ENCODE assay signal across 11 cellular contexts in genomic region chr4:101693842-101694398, GRCh38.
A peak's percentile ranks its signal among the peaks of the same experiment; 100 is the strongest.
DNase-seq lines count a peak whose midpoint lies in the region; ATAC-seq, FAIRE-seq and TF ChIP-seq lines count a peak whose summit lies in the region.
"Had no signal": no experiment of that assay in that cellular context is flagged by ENCODE, and none has a peak within 500 bp of the region (broad histone marks: within the 10 kb centered on the region; RNA-seq: fewer than 3 reads in every experiment).

No MANE protein-coding gene starts in this region.

- TF ChIP-seq CTCF in A549 (IDR thresholded peaks at IDR 0.05) (no peak), body of pancreas (IDR thresholded peaks at IDR 0.05) (no peak), endodermal cell (conservative IDR thresholded peaks at IDR 0.05) (no peak)

- H3K27ac ChIP-seq in A549 (no peak overlapping the region), body of pancreas (no peak overlapping the region), endodermal cell (ENCODE audit: low read depth, low read length) (no peak overlapping the region)
- H3K27ac ChIP-seq: HL-60 had no signal

- H3K4me1 Mint-ChIP-seq in endodermal cell: peaks cover 20% of the 10 kb centered on the region

- intact Hi-C loops in body of pancreas (cut with DNase I) (no loop called here), left colon (cut with DNase I, micrococcal nuclease) (no loop called here)

- peaks cover 59% of the 10 kb centered on the region for H3K27me3 Mint-ChIP-seq in endodermal cell (ENCODE audit: insufficient read depth)

- H3K4me3 ChIP-seq in A549: no peak overlapping the region
- H3K4me3 ChIP-seq in body of pancreas: no peak overlapping the region
- no peak overlapping the region for H3K4me3 ChIP-seq in endodermal cell (ENCODE audit: low read length)

- ATAC-seq in A549 (no peak), GM19328 (IDR thresholded peaks at IDR 0.05; ENCODE audit: unreplicated experiment) (peak; percentile 52), HG03103 (IDR thresholded peaks at IDR 0.05; ENCODE audit: low read depth, unreplicated experiment) (peak; percentile 75), body of pancreas (no peak), left colon (no peak)

- CTCF ChIA-PET in A549 (lab: Yijun Ruan, JAX): no interaction called here

- no peak overlapping the region for H3K4me3 Mint-ChIP-seq in endodermal cell

- H3K36me3 Mint-ChIP-seq in endodermal cell (ENCODE audit: low read depth): no peaks in the 10 kb centered on the region

- peak overlapping the region; percentile 56 for H3K4me2 ChIP-seq in A549

- WGBS in A549 (ENCODE audit: missing lambda C conversion rate): 33% methylated on average over 6 of the region's 6 CpGs
- 39 to 42% methylated on average over 6 of the region's 6 CpGs for WGBS in body of pancreas, 2 donors
- WGBS in endodermal cell (ENCODE audit: insufficient coverage in 1 of 2, insufficient read length in 1 of 2), 2 experiments: 54 to 60% methylated on average over 1 to 6 of the region's 6 CpGs

- no peak for TF ChIP-seq RAD21 in A549 (conservative IDR thresholded peaks at IDR 0.05 in 1 of 2, IDR thresholded peaks at IDR 0.05 in 1 of 2)

- no peaks in the 10 kb centered on the region for H3K9me3 Mint-ChIP-seq in endodermal cell

- FAIRE-seq in A549 (lab: Jason Lieb, UNC): no peak

- no peaks in the 10 kb centered on the region for H3K27me3 ChIP-seq in body of pancreas
- no peaks in the 10 kb centered on the region for H3K27me3 ChIP-seq in endodermal cell (ENCODE audit: control insufficient read depth, insufficient read depth, low read length, poor library complexity, severe bottlenecking)

- peak in 1 of 2 experiments; percentile 14 for DNase-seq in A549 (ENCODE audit: low read depth in 1 of 2, low spot score in 1 of 2)
- peak; percentile 50 for DNase-seq in NCI-H524 treated with DMSO at 0.1 percent for 48 hours (lab: John Stamatoyannopoulos, UW)
- no peak for DNase-seq in body of pancreas
- no peak for DNase-seq in endodermal cell
- DNase-seq in SW 1271 (lab: John Stamatoyannopoulos, UW): no peak
- no peak for DNase-seq in left colon
- DNase-seq: AML-193, hippocampal formation had no signal

- no peak overlapping the region for H3K27ac Mint-ChIP-seq in endodermal cell

- H3K4me1 ChIP-seq in A549 (peaks cover 16% of the 10 kb centered on the region; the same call in 1 of the 3 replicates), body of pancreas (peaks cover 5% of the 10 kb centered on the region), endodermal cell (ENCODE audit: control insufficient read depth, insufficient read depth, low read length) (peaks cover 8% of the 10 kb centered on the region)

- TF ChIP-seq EP300 in A549 (IDR thresholded peaks at IDR 0.05): no peak

- no peaks in the 10 kb centered on the region for H3K36me3 ChIP-seq in body of pancreas (replicated peaks in 1 of 2; ENCODE audit: insufficient read depth in 1 of 2, low read depth in 2 of 2)
- H3K36me3 ChIP-seq in endodermal cell (ENCODE audit: control insufficient read depth, insufficient read depth, low read length): no peaks in the 10 kb centered on the region

- no peak overlapping the region for H3K9ac ChIP-seq in endodermal cell (ENCODE audit: extremely low read depth, low read length, poor library complexity, severe bottlenecking)

- no peak for TF ChIP-seq POLR2A in A549 (IDR thresholded peaks at IDR 0.05; ENCODE audit: low read length)
- TF ChIP-seq POLR2A in body of pancreas (IDR thresholded peaks at IDR 0.05): no peak

- no peaks in the 10 kb centered on the region for H3K9me3 ChIP-seq in A549
- no peaks in the 10 kb centered on the region for H3K9me3 ChIP-seq in body of pancreas
- H3K9me3 ChIP-seq in endodermal cell (ENCODE audit: control insufficient read depth, low read length): no peaks in the 10 kb centered on the region

- POLR2A ChIA-PET in A549 (lab: Yijun Ruan, JAX): no interaction called here

TF ChIP-seq in A549, 52 proteins besides CTCF, POLR2A, EP300 and RAD21:
- peak; percentile 48 for TF ChIP-seq GATA3 (IDR thresholded peaks at IDR 0.05; ENCODE audit: borderline replicate concordance)
- no peak for TF ChIP-seq HOXA7 (CRISPR knock-in tag; IDR thresholded peaks at IDR 0.05)

Comparison
In these comparisons a context has a peak if more than half of its experiments do, and no peak if none do; other contexts are left out.
1. ATAC-seq: peak in GM19328 (single experiment) and HG03103 (single experiment); none in A549 (0 of 2), body of pancreas (single experiment) and left colon (single experiment).